1 cellular context compared by ENCODE assay signal in the genomic region with DNA sequence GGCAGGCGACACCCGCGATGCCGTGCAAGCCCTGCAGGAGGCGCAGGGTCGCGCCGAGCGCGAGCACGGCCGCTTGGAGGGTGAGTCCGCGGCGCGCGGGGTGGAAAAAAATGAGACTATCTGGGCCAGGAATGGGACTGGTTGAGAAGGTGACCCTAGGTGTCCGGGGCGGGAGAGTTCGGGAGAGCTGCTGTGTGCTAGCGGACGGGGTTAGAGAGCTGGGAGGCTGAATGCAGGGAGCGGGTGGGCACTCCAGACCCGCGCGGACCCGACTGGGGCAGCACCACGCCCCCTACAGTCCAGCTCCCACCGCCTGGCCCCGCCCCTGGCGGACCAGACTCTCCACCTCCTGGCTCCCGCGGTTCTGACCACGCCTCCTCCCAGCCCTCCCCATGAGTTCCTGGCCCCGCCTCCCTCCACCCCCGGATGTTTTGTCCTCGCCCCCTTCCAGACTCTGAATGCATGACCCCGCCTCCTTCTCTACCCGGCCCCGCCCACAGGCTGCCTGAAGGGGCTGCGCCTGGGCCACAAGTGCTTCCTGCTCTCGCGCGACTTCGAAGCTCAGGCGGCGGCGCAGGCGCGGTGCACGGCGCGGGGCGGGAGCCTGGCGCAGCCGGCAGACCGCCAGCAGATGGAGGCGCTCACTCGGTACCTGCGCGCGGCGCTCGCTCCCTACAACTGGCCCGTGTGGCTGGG.
TF ChIP-seq lines count a peak whose summit lies in the region.

No MANE protein-coding gene starts in this region.

TF ChIP-seq in K562, 482 proteins besides CTCF, POLR2A, EP300 and RAD21 (continued from another document and continues in another):
- TF ChIP-seq, protein P1, sequence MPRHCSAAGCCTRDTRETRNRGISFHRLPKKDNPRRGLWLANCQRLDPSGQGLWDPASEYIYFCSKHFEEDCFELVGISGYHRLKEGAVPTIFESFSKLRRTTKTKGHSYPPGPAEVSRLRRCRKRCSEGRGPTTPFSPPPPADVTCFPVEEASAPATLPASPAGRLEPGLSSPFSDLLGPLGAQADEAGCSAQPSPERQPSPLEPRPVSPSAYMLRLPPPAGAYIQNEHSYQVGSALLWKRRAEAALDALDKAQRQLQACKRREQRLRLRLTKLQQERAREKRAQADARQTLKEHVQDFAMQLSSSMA (CRISPR knock-in tag; IDR thresholded peaks at IDR 0.05), result no peak
- TF ChIP-seq HIVEP1 (CRISPR knock-in tag; IDR thresholded peaks at IDR 0.05), result no peak
- peak; percentile 76 for TF ChIP-seq PCBP1 (IDR thresholded peaks at IDR 0.05; ENCODE audit: low read depth, low read length, poor library complexity, severe bottlenecking)
- no peak for TF ChIP-seq HSF4 (CRISPR knock-in tag; IDR thresholded peaks at IDR 0.05; ENCODE audit: borderline replicate concordance)
- TF ChIP-seq, protein P2, sequence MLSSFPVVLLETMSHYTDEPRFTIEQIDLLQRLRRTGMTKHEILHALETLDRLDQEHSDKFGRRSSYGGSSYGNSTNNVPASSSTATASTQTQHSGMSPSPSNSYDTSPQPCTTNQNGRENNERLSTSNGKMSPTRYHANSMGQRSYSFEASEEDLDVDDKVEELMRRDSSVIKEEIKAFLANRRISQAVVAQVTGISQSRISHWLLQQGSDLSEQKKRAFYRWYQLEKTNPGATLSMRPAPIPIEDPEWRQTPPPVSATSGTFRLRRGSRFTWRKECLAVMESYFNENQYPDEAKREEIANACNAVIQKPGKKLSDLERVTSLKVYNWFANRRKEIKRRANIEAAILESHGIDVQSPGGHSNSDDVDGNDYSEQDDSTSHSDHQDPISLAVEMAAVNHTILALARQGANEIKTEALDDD (IDR thresholded peaks at IDR 0.05), result 0 out of 2 replicates have a peak, but pooled peaks have one; percentile 32
- TF ChIP-seq, protein P3, sequence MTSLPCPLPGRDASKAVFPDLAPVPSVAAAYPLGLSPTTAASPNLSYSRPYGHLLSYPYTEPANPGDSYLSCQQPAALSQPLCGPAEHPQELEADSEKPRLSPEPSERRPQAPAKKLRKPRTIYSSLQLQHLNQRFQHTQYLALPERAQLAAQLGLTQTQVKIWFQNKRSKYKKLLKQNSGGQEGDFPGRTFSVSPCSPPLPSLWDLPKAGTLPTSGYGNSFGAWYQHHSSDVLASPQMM (CRISPR knock-in tag; IDR thresholded peaks at IDR 0.05), result no peak
- TF ChIP-seq SMAD4 (CRISPR knock-in tag; conservative IDR thresholded peaks at IDR 0.05), result peak; percentile 95
- peak; percentile 90 for TF ChIP-seq CTBP1 (IDR thresholded peaks at IDR 0.05; ENCODE audit: borderline replicate concordance)
- TF ChIP-seq ZBTB8A (IDR thresholded peaks at IDR 0.05; ENCODE audit: partially characterized antibody), result no peak
- TF ChIP-seq, protein P4, sequence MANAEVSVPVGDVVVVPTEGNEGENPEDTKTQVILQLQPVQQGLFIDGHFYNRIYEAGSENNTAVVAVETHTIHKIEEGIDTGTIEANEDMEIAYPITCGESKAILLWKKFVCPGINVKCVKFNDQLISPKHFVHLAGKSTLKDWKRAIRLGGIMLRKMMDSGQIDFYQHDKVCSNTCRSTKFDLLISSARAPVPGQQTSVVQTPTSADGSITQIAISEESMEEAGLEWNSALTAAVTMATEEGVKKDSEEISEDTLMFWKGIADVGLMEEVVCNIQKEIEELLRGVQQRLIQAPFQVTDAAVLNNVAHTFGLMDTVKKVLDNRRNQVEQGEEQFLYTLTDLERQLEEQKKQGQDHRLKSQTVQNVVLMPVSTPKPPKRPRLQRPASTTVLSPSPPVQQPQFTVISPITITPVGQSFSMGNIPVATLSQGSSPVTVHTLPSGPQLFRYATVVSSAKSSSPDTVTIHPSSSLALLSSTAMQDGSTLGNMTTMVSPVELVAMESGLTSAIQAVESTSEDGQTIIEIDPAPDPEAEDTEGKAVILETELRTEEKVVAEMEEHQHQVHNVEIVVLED (CRISPR knock-in tag; IDR thresholded peaks at IDR 0.05), result peak; percentile 67; the same call in 1 of the 2 replicates
- no peak for TF ChIP-seq TAF9B (IDR thresholded peaks at IDR 0.05; ENCODE audit: partially characterized antibody)
- peak; percentile 79; the same call in 1 of the 2 replicates for TF ChIP-seq TARDBP (IDR thresholded peaks at IDR 0.05)
- TF ChIP-seq NBN (IDR thresholded peaks at IDR 0.05; ENCODE audit: low read depth), result peak; percentile 81; the same call in 1 of the 2 replicates
- peak in 1 of 2 experiments; percentile 21; a peak in 1 of 4 replicates for TF ChIP-seq RCOR1 (IDR thresholded peaks at IDR 0.05; ENCODE audit: borderline replicate concordance in 1 of 2, low read depth in 2 of 2, low read length in 2 of 2)
- no peak for TF ChIP-seq POLR2AphosphoS2 (IDR thresholded peaks at IDR 0.05; ENCODE audit: low read length)
- TF ChIP-seq MYC (IDR thresholded peaks at IDR 0.05; ENCODE audit: low read depth, low read length), result peak; percentile 85; the same call in 1 of the 2 replicates
- no peak for TF ChIP-seq MYC (CRISPR knock-in tag; IDR thresholded peaks at IDR 0.05; ENCODE audit: borderline replicate concordance, low read depth)
- no peak for TF ChIP-seq CEBPB (tag; IDR thresholded peaks at IDR 0.05)
- TF ChIP-seq, protein P5, sequence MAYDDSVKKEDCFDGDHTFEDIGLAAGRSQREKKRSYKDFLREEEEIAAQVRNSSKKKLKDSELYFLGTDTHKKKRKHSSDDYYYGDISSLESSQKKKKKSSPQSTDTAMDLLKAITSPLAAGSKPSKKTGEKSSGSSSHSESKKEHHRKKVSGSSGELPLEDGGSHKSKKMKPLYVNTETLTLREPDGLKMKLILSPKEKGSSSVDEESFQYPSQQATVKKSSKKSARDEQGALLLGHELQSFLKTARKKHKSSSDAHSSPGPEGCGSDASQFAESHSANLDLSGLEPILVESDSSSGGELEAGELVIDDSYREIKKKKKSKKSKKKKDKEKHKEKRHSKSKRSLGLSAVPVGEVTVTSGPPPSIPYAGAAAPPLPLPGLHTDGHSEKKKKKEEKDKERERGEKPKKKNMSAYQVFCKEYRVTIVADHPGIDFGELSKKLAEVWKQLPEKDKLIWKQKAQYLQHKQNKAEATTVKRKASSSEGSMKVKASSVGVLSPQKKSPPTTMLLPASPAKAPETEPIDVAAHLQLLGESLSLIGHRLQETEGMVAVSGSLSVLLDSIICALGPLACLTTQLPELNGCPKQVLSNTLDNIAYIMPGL (CRISPR knock-in tag; IDR thresholded peaks at IDR 0.05), result peak; percentile 87; the same call in 1 of the 2 replicates
- TF ChIP-seq, protein P6, sequence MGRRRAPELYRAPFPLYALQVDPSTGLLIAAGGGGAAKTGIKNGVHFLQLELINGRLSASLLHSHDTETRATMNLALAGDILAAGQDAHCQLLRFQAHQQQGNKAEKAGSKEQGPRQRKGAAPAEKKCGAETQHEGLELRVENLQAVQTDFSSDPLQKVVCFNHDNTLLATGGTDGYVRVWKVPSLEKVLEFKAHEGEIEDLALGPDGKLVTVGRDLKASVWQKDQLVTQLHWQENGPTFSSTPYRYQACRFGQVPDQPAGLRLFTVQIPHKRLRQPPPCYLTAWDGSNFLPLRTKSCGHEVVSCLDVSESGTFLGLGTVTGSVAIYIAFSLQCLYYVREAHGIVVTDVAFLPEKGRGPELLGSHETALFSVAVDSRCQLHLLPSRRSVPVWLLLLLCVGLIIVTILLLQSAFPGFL (CRISPR knock-in tag; IDR thresholded peaks at IDR 0.05), result peak; percentile 95; the same call in 1 of the 2 replicates
- TF ChIP-seq, protein P7, sequence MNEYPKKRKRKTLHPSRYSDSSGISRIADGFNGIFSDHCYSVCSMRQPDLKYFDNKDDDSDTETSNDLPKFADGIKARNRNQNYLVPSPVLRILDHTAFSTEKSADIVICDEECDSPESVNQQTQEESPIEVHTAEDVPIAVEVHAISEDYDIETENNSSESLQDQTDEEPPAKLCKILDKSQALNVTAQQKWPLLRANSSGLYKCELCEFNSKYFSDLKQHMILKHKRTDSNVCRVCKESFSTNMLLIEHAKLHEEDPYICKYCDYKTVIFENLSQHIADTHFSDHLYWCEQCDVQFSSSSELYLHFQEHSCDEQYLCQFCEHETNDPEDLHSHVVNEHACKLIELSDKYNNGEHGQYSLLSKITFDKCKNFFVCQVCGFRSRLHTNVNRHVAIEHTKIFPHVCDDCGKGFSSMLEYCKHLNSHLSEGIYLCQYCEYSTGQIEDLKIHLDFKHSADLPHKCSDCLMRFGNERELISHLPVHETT (CRISPR knock-in tag; conservative IDR thresholded peaks at IDR 0.05 in 1 of 2, IDR thresholded peaks at IDR 0.05 in 1 of 2), result 0 out of 4 replicates have a peak, but pooled peaks of 1 of the 2 experiments have one; percentile 19
- TF ChIP-seq SAFB (IDR thresholded peaks at IDR 0.05; ENCODE audit: borderline replicate concordance, low read depth, low read length), result peak; percentile 77
- TF ChIP-seq PRMT5 (CRISPR knock-in tag; IDR thresholded peaks at IDR 0.05), result no peak
- TF ChIP-seq TEAD4 (IDR thresholded peaks at IDR 0.05; ENCODE audit: low read length), result 0 out of 2 replicates have a peak, but pooled peaks have one; percentile 32
- TF ChIP-seq TEAD4 (CRISPR knock-in tag; IDR thresholded peaks at IDR 0.05; ENCODE audit: borderline replicate concordance), result no peak
- TF ChIP-seq, protein P8, sequence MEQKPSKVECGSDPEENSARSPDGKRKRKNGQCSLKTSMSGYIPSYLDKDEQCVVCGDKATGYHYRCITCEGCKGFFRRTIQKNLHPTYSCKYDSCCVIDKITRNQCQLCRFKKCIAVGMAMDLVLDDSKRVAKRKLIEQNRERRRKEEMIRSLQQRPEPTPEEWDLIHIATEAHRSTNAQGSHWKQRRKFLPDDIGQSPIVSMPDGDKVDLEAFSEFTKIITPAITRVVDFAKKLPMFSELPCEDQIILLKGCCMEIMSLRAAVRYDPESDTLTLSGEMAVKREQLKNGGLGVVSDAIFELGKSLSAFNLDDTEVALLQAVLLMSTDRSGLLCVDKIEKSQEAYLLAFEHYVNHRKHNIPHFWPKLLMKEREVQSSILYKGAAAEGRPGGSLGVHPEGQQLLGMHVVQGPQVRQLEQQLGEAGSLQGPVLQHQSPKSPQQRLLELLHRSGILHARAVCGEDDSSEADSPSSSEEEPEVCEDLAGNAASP (IDR thresholded peaks at IDR 0.05), result no peak
- TF ChIP-seq MECOM (CRISPR knock-in tag; IDR thresholded peaks at IDR 0.05), result no peak
- TF ChIP-seq MTA3 (IDR thresholded peaks at IDR 0.05; ENCODE audit: borderline replicate concordance), result peak; percentile 73; the same call in 1 of the 2 replicates
- TF ChIP-seq, protein P9, sequence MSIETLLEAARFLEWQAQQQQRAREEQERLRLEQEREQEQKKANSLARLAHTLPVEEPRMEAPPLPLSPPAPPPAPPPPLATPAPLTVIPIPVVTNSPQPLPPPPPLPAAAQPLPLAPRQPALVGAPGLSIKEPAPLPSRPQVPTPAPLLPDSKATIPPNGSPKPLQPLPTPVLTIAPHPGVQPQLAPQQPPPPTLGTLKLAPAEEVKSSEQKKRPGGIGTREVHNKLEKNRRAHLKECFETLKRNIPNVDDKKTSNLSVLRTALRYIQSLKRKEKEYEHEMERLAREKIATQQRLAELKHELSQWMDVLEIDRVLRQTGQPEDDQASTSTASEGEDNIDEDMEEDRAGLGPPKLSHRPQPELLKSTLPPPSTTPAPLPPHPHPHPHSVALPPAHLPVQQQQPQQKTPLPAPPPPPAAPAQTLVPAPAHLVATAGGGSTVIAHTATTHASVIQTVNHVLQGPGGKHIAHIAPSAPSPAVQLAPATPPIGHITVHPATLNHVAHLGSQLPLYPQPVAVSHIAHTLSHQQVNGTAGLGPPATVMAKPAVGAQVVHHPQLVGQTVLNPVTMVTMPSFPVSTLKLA (conservative IDR thresholded peaks at IDR 0.05), result peak; percentile 65 to 77
- TF ChIP-seq NR2C2 (CRISPR knock-in tag; IDR thresholded peaks at IDR 0.05), result 0 out of 2 replicates have a peak, but pooled peaks have one; percentile 72
- peak; percentile 74 for TF ChIP-seq NR2C2 (tag; IDR thresholded peaks at IDR 0.05)
- TF ChIP-seq, protein P10, sequence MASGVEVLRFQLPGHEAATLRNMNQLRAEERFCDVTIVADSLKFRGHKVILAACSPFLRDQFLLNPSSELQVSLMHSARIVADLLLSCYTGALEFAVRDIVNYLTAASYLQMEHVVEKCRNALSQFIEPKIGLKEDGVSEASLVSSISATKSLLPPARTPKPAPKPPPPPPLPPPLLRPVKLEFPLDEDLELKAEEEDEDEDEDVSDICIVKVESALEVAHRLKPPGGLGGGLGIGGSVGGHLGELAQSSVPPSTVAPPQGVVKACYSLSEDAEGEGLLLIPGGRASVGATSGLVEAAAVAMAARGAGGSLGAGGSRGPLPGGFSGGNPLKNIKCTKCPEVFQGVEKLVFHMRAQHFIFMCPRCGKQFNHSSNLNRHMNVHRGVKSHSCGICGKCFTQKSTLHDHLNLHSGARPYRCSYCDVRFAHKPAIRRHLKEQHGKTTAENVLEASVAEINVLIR (CRISPR knock-in tag; IDR thresholded peaks at IDR 0.05), result peak; percentile 36; the same call in 1 of the 2 replicates
- TF ChIP-seq NCOA4 (IDR thresholded peaks at IDR 0.05; ENCODE audit: partially characterized antibody), result no peak
- peak; percentile 30; the same call in 1 of the 2 replicates for TF ChIP-seq LARP7 (IDR thresholded peaks at IDR 0.05)
- TF ChIP-seq CHD2 (IDR thresholded peaks at IDR 0.05; ENCODE audit: low read depth, low read length), result peak; percentile 97
- peak; percentile 82 for TF ChIP-seq ZNF384 (IDR thresholded peaks at IDR 0.05; ENCODE audit: low read depth, low read length)
- peak; percentile 94 for TF ChIP-seq RBFOX2 (IDR thresholded peaks at IDR 0.05; ENCODE audit: low read depth, low read length)
- TF ChIP-seq POLR2G (IDR thresholded peaks at IDR 0.05; ENCODE audit: low read depth, low read length), result peak; percentile 94
- no peak for TF ChIP-seq ARHGAP35 (IDR thresholded peaks at IDR 0.05; ENCODE audit: partially characterized antibody)
- TF ChIP-seq ZFX (CRISPR knock-in tag; IDR thresholded peaks at IDR 0.05), result peak; percentile 8; the same call in 1 of the 2 replicates
- peak; percentile 98 for TF ChIP-seq NRF1 (conservative IDR thresholded peaks at IDR 0.05 in 1 of 2, IDR thresholded peaks at IDR 0.05 in 1 of 2)
- peak; percentile 24 for TF ChIP-seq SETDB1 (IDR thresholded peaks at IDR 0.05; ENCODE audit: low read length)
- TF ChIP-seq SP1 (CRISPR knock-in tag; IDR thresholded peaks at IDR 0.05), result peak; percentile 96
- TF ChIP-seq XRCC3 (IDR thresholded peaks at IDR 0.05), result no peak
- no peak for TF ChIP-seq HOXB6 (CRISPR knock-in tag; IDR thresholded peaks at IDR 0.05; ENCODE audit: borderline replicate concordance)
- TF ChIP-seq TAL1 (IDR thresholded peaks at IDR 0.05), result no peak
- TF ChIP-seq ZFP30 (CRISPR knock-in tag; IDR thresholded peaks at IDR 0.05; ENCODE audit: borderline replicate concordance), result no peak
